Comparison of ENCODE assay signal across 26 cellular contexts in genomic region chr3:168152149-168152548, GRCh38.
"Had no signal": no experiment of that assay in that cellular context is flagged by ENCODE, and none has a peak within 500 bp of the region (broad histone marks: within the 10 kb centered on the region; RNA-seq: fewer than 3 reads in every experiment).

No MANE protein-coding gene starts in this region.

- DNase-seq: dermis blood vessel endothelial cell; dorsolateral prefrontal cortex; effector CD4-positive, alpha-beta T cell; effector memory CD4-positive, alpha-beta T cell; erythroblast; esophagus squamous epithelium; foreskin fibroblast; foreskin melanocyte; gastrocnemius medialis; glutamatergic neuron; head of caudate nucleus; heart right ventricle; hippocampal formation; left cardiac atrium; left lung; left ventricle myocardium superior; mammary epithelial cell; mucosa of descending colon; naive B cell had no signal

- H3K9me3 ChIP-seq: gastrocnemius medialis had no signal

- H3K27me3 ChIP-seq: esophagus squamous epithelium, gastrocnemius medialis, heart right ventricle, left lung had no signal

- FAIRE-seq: colon, islet of Langerhans, keratinocyte had no signal

- H3K4me3 ChIP-seq: coronary artery, dorsolateral prefrontal cortex, esophagus squamous epithelium, gastrocnemius medialis, heart right ventricle, left lung, lung, mucosa of descending colon had no signal

- ATAC-seq: esophagus mucosa, gastrocnemius medialis, heart right ventricle, left cardiac atrium, left lung, left ventricle myocardium superior, mucosa of descending colon had no signal

- H3K36me3 ChIP-seq: esophagus squamous epithelium, gastrocnemius medialis, heart right ventricle, left lung had no signal

- H3K4me1 ChIP-seq: gastrocnemius medialis, left lung had no signal

- H3K27ac ChIP-seq: coronary artery, dorsolateral prefrontal cortex, epithelial cell of prostate, esophagus squamous epithelium, gastrocnemius medialis, heart right ventricle, left lung had no signal
